In genomic region chr19:53160350-53160749, GRCh38 we compare ENCODE assay signal across 24 cellular contexts. TPM values are rescaled to one million over a fixed set of nuclear protein-coding genes. Genes with fewer than 3 reads are reported as not detected.
DNase-seq lines count a peak whose midpoint lies in the region; ATAC-seq, FAIRE-seq and TF ChIP-seq lines count a peak whose summit lies in the region.
"Had no signal": no experiment of that assay in that cellular context is flagged by ENCODE, and none has a peak within 500 bp of the region (broad histone marks: within the 10 kb centered on the region; RNA-seq: fewer than 3 reads in every experiment).

No MANE protein-coding gene starts in this region.

- DNase-seq in HepG2 (ENCODE audit: low spot score): no peak
- DNase-seq in right lobe of liver: no peak
- DNase-seq in kidney: no peak
- no peak for DNase-seq in stimulated activated CD4-positive, alpha-beta T cell treated with anti-CD3 and anti-CD28 coated beads, Interleukin-2, amount 100 ng/mL, for 48 hours
- no peak for DNase-seq in chondrocyte (ENCODE audit: low spot score)
- no peak for DNase-seq in T-helper 17 cell
- DNase-seq: 8988T; BE2C; C1 segment of cervical spinal cord; CD4-positive, CD25-positive, alpha-beta regulatory T cell; CD8-positive, alpha-beta memory T cell; COR-L47; DMS 273 treated with DMSO at 0.1 percent for 48 hours; DMS53; DND-41; EL; IMR-90 had no signal

- H3K4me3 Mint-ChIP-seq in chondrocyte (ENCODE audit: unreplicated experiment): no peak overlapping the region
- no peak overlapping the region for H3K4me3 Mint-ChIP-seq in T-helper 17 cell

- WGBS in HepG2 (ENCODE audit: low lambda C conversion rate): 38% methylated on average over 3 of the region's 3 CpGs
- 83% methylated on average over 3 of the region's 3 CpGs for WGBS in right lobe of liver (ENCODE audit: insufficient coverage, low coverage, low lambda C conversion rate, missing lambda C conversion rate)

- ATAC-seq in HepG2: no peak
- no peak for ATAC-seq in right lobe of liver
- no peak for ATAC-seq in T-helper 17 cell
- ATAC-seq: GM12878 had no signal

- no peaks in the 10 kb centered on the region for H3K27me3 ChIP-seq in HepG2 (ENCODE audit: control insufficient read depth in 1 of 2, insufficient read depth in 2 of 2, low read length in 2 of 2)
- no peaks in the 10 kb centered on the region for H3K27me3 ChIP-seq in right lobe of liver
- H3K27me3 ChIP-seq: BE2C had no signal

- H3K27ac Mint-ChIP-seq in chondrocyte (ENCODE audit: unreplicated experiment): no peak overlapping the region
- H3K27ac Mint-ChIP-seq in T-helper 17 cell: no peak overlapping the region
- H3K27ac Mint-ChIP-seq: CD4-positive, CD25-positive, alpha-beta regulatory T cell; CD8-positive, alpha-beta memory T cell had no signal

- H3K27ac ChIP-seq in HepG2 (ENCODE audit: extremely low read length, insufficient read depth, low read length): no peak overlapping the region
- no peak overlapping the region for H3K27ac ChIP-seq in right lobe of liver
- H3K27ac ChIP-seq in kidney (ENCODE audit: low read depth in 2 of 2, low read length in 2 of 2): no peak overlapping the region
- H3K27ac ChIP-seq: HL-60 had no signal

- POLR2A ChIA-PET in HepG2 (lab: Yijun Ruan, JAX): no interaction called here

- no peak for FAIRE-seq in HepG2 (lab: Jason Lieb, UNC)
- peak; percentile 61 for FAIRE-seq in colon (lab: Jason Lieb, UNC)
- peak; percentile 38 for FAIRE-seq in kidney (lab: Jason Lieb, UNC)
- FAIRE-seq: GM12878, GM19239 had no signal

- H3K36me3 Mint-ChIP-seq in chondrocyte (ENCODE audit: low read depth) (peaks cover 12% of the 10 kb centered on the region), T-helper 17 cell (ENCODE audit: low read depth) (no peaks in the 10 kb centered on the region)

- TF ChIP-seq EP300 in HepG2 (IDR thresholded peaks at IDR 0.05; ENCODE audit: low read depth in 2 of 2, low read length in 2 of 2) (no peak), HepG2 (CRISPR knock-in tag; IDR thresholded peaks at IDR 0.05; ENCODE audit: borderline replicate concordance) (no peak)

- TF ChIP-seq CTCF in HepG2 (CRISPR knock-in tag; IDR thresholded peaks at IDR 0.05) (no peak), right lobe of liver (IDR thresholded peaks at IDR 0.05) (no peak), kidney (IDR thresholded peaks at IDR 0.05; ENCODE audit: borderline replicate concordance, extremely low read depth, insufficient read depth) (no peak), chondrocyte (IDR thresholded peaks at IDR 0.05) (no peak)

- H3K27me3 Mint-ChIP-seq in chondrocyte (ENCODE audit: low read depth) (no peaks in the 10 kb centered on the region), T-helper 17 cell (no peaks in the 10 kb centered on the region)
- H3K27me3 Mint-ChIP-seq: CD4-positive, CD25-positive, alpha-beta regulatory T cell had no signal

- intact Hi-C loops in HepG2 (cut with micrococcal nuclease; ENCODE audit: unreplicated experiment): no loop called here
- intact Hi-C loops in right lobe of liver (cut with DNase I): no loop called here
- intact Hi-C loops in kidney (cut with DNase I): no loop called here

- in situ Hi-C loops in HepG2 (cut with HindIII; ENCODE audit: extremely low pct_ligation_motif_present, low pct_unique_long_range_greater_than_20kb): no loop called here

- peaks cover 31% of the 10 kb centered on the region for H3K9me3 Mint-ChIP-seq in chondrocyte (ENCODE audit: low read depth)

- H3K4me1 Mint-ChIP-seq in chondrocyte (ENCODE audit: low read depth) (peaks cover 17% of the 10 kb centered on the region), T-helper 17 cell (peaks cover 3% of the 10 kb centered on the region)

- no peak overlapping the region for H3K4me3 ChIP-seq in HepG2 (replicated peaks in 1 of 3; ENCODE audit: insufficient read depth in 1 of 3, low read depth in 2 of 3, low read length in 3 of 3)
- H3K4me3 ChIP-seq in right lobe of liver: no peak overlapping the region
- no peak overlapping the region for H3K4me3 ChIP-seq in kidney (ENCODE audit: low read length in 2 of 2)
- H3K4me3 ChIP-seq: GM12878, HAP-1 had no signal

- H3K36me3 ChIP-seq in HepG2 (replicated peaks in 1 of 2; ENCODE audit: control insufficient read depth in 1 of 2, insufficient read depth in 2 of 2, low read length in 2 of 2): no peaks in the 10 kb centered on the region
- H3K36me3 ChIP-seq in right lobe of liver: no peaks in the 10 kb centered on the region
- peaks cover 0 to 2% of the 10 kb centered on the region in 2 donors for H3K36me3 ChIP-seq in kidney (ENCODE audit: control insufficient read depth in 1 of 2, insufficient read depth in 2 of 2, low read length in 2 of 2)
- H3K36me3 ChIP-seq: BE2C, HAP-1 had no signal

- TF ChIP-seq POLR2A in HepG2 (IDR thresholded peaks at IDR 0.05; ENCODE audit: insufficient read depth in 1 of 2, low read depth in 2 of 2, low read length in 2 of 2) (no peak), right lobe of liver (IDR thresholded peaks at IDR 0.05) (no peak)

- peaks cover 14% of the 10 kb centered on the region; the same call in 1 of the 2 replicates for H3K4me1 ChIP-seq in HepG2 (ENCODE audit: insufficient read depth, low read length)
- no peaks in the 10 kb centered on the region for H3K4me1 ChIP-seq in right lobe of liver
- peaks cover 6 to 8% of the 10 kb centered on the region in 2 donors for H3K4me1 ChIP-seq in kidney (ENCODE audit: control insufficient read depth in 1 of 2, insufficient read depth in 1 of 2, low read depth in 1 of 2, low read length in 2 of 2)
- H3K4me1 ChIP-seq: BE2C, HAP-1 had no signal

- H4K20me1 ChIP-seq in HepG2 (ENCODE audit: insufficient read depth, low read length): no peaks in the 10 kb centered on the region

- no peaks in the 10 kb centered on the region for H3K79me2 ChIP-seq in HepG2 (ENCODE audit: insufficient read depth, low read length)

- CTCF ChIA-PET in HepG2 (lab: Yijun Ruan, JAX; ENCODE audit: low intra/inter-chr PET ratio, low total read pairs): no interaction called here

- TF ChIP-seq RAD21 in HepG2 (CRISPR knock-in tag; IDR thresholded peaks at IDR 0.05): no peak

- peaks cover 55% of the 10 kb centered on the region for H3K9me3 ChIP-seq in HepG2 (ENCODE audit: low read length)
- peaks cover 0 to 3% (median 0%) of the 10 kb centered on the region in 4 donors for H3K9me3 ChIP-seq in right lobe of liver
- peaks cover 11 to 18% of the 10 kb centered on the region in 2 donors for H3K9me3 ChIP-seq in kidney (ENCODE audit: control insufficient read depth in 1 of 2, low read length in 2 of 2)
- H3K9me3 ChIP-seq in T-helper 17 cell (ENCODE audit: control insufficient read depth, low read length, poor library complexity, severe bottlenecking): peaks cover 3% of the 10 kb centered on the region
- H3K9me3 ChIP-seq: BE2C had no signal

- no TSS peak for BruUV-seq in HepG2 (replicated peaks; lab: Mats Ljungman, UMichigan)

- no peak overlapping the region for H2AFZ ChIP-seq in HepG2 (ENCODE audit: low read length)

- no peak overlapping the region for H3K4me2 ChIP-seq in HepG2 (ENCODE audit: low read depth, low read length)

- no peak overlapping the region for H3K9ac ChIP-seq in HepG2 (ENCODE audit: insufficient read depth, low read depth, low read length)
- H3K9ac ChIP-seq in kidney (ENCODE audit: low read length in 2 of 2): no peak overlapping the region

RNA-seq across cellular contexts. Expression of gene ZNF347, which starts 1.5 kb away (rescaled TPM):
- 5.3 and 6.2 TPM in 2 replicates for total RNA-seq in HepG2 (2016; rRNA removed; fragmentation: Illumina TruSeq; extraction: Trizol)
- total RNA-seq in HepG2 (2016; cell fraction: cytosol; rRNA removed; fragmentation: Illumina TruSeq; extraction: Trizol; ENCODE audit: low read depth): 0.91 and 1.1 TPM in 2 replicates
- 4.0 and 5.0 TPM in 2 replicates for total RNA-seq in HepG2 (2016; cell fraction: insoluble cytoplasmic fraction; rRNA removed; fragmentation: Illumina TruSeq; extraction: Trizol)
- total RNA-seq in HepG2 (2016; cell fraction: membrane; rRNA removed; fragmentation: Illumina TruSeq; extraction: Trizol): 1.2 and 1.6 TPM in 2 replicates
- total RNA-seq in HepG2 (2016; cell fraction: nucleus; rRNA removed; fragmentation: Illumina TruSeq; extraction: Trizol): 4.6 and 4.9 TPM in 2 replicates
- 1.1 TPM in 2 replicates for polyA plus RNA-seq in HepG2 (2011; rRNA removed)
- 0.36 and 0.78 TPM in 2 replicates for polyA plus RNA-seq in HepG2 (2011; cell fraction: cytosol; rRNA removed)
- polyA plus RNA-seq in HepG2 (2011; cell fraction: nucleus; rRNA removed): 0.63 and 1.4 TPM in 2 replicates
- 1.3 and 1.9 TPM in 2 replicates for polyA plus RNA-seq in HepG2 (2012)
- polyA plus RNA-seq in HepG2 (2016; cell fraction: cytosol; fragmentation: Illumina TruSeq; extraction: Trizol; ENCODE audit: low read depth): 0.23 and 0.25 TPM in 2 replicates
- polyA plus RNA-seq in HepG2 (2016; cell fraction: insoluble cytoplasmic fraction; fragmentation: Illumina TruSeq; extraction: Trizol; ENCODE audit: low read depth): 2.3 and 2.6 TPM in 2 replicates
- polyA plus RNA-seq in HepG2 (2016; cell fraction: membrane; fragmentation: Illumina TruSeq; extraction: Trizol; ENCODE audit: low read depth): 0.31 and 0.59 TPM in 2 replicates
- 4.6 and 5.5 TPM in 2 replicates for polyA plus RNA-seq in HepG2 (2016; cell fraction: nucleus; fragmentation: Illumina TruSeq; extraction: Trizol; ENCODE audit: insufficient read depth, low read depth)
- polyA minus RNA-seq in HepG2 (2011; rRNA and poly(A)+ RNA removed; ENCODE audit: low replicate concordance): 1.1 TPM in 1 of 2 replicates, not detected in the other
- 0.70 and 1.1 TPM in 2 replicates for polyA minus RNA-seq in HepG2 (2011; cell fraction: cytosol; rRNA and poly(A)+ RNA removed)
- polyA minus RNA-seq in HepG2 (2011; cell fraction: nucleus; rRNA and poly(A)+ RNA removed): 4.5 and 9.7 TPM in 2 replicates
- 1 to 10 TPM in 5 of 6 experiments, under 1 TPM in 1; 0.70 to 4.2 (median 2.0) TPM for total RNA-seq in right lobe of liver
- total RNA-seq in kidney: 17.6 TPM
- 2.3 TPM for polyA plus RNA-seq in kidney (ENCODE audit: insufficient read depth, low read depth, low replicate concordance)
- 10.5 to 14.1 TPM (median 11.0 TPM) in 3 replicates for total RNA-seq in chondrocyte
- total RNA-seq in T-helper 17 cell: 1 to 10 TPM; 1.8 to 1.9 TPM

RNA-seq across cellular contexts. Expression of gene ZNF415, which starts 27.6 kb away (rescaled TPM):
- 0.15 and 0.29 TPM in 2 replicates for total RNA-seq in HepG2 (2016; rRNA removed; fragmentation: Illumina TruSeq; extraction: Trizol)
- not detected in 2 replicates for total RNA-seq in HepG2 (2016; cell fraction: cytosol; rRNA removed; fragmentation: Illumina TruSeq; extraction: Trizol; ENCODE audit: low read depth)
- 0.24 and 0.58 TPM in 2 replicates for total RNA-seq in HepG2 (2016; cell fraction: insoluble cytoplasmic fraction; rRNA removed; fragmentation: Illumina TruSeq; extraction: Trizol)
- total RNA-seq in HepG2 (2016; cell fraction: membrane; rRNA removed; fragmentation: Illumina TruSeq; extraction: Trizol): 0.19 and 0.24 TPM in 2 replicates
- 0.56 TPM in 1 of 2 replicates, not detected in the other for total RNA-seq in HepG2 (2016; cell fraction: nucleus; rRNA removed; fragmentation: Illumina TruSeq; extraction: Trizol)
- 0.17 and 0.38 TPM in 2 replicates for polyA plus RNA-seq in HepG2 (2011; rRNA removed)
- 0.07 and 0.13 TPM in 2 replicates for polyA plus RNA-seq in HepG2 (2011; cell fraction: cytosol; rRNA removed)
- 0.18 and 0.23 TPM in 2 replicates for polyA plus RNA-seq in HepG2 (2011; cell fraction: nucleus; rRNA removed)
- polyA plus RNA-seq in HepG2 (2012): 0.37 and 0.46 TPM in 2 replicates
- polyA plus RNA-seq in HepG2 (2016; cell fraction: cytosol; fragmentation: Illumina TruSeq; extraction: Trizol; ENCODE audit: low read depth): 0.14 TPM in 1 of 2 replicates, not detected in the other
- polyA plus RNA-seq in HepG2 (2016; cell fraction: insoluble cytoplasmic fraction; fragmentation: Illumina TruSeq; extraction: Trizol; ENCODE audit: low read depth): 0.38 and 0.69 TPM in 2 replicates
- polyA plus RNA-seq in HepG2 (2016; cell fraction: membrane; fragmentation: Illumina TruSeq; extraction: Trizol; ENCODE audit: low read depth): 0.07 and 0.23 TPM in 2 replicates
- 0.48 and 1.3 TPM in 2 replicates for polyA plus RNA-seq in HepG2 (2016; cell fraction: nucleus; fragmentation: Illumina TruSeq; extraction: Trizol; ENCODE audit: insufficient read depth, low read depth)
- not detected in 2 replicates for polyA minus RNA-seq in HepG2 (2011; rRNA and poly(A)+ RNA removed; ENCODE audit: low replicate concordance)
- polyA minus RNA-seq in HepG2 (2011; cell fraction: cytosol; rRNA and poly(A)+ RNA removed): 0.26 and 0.89 TPM in 2 replicates
- 0.64 TPM in 1 of 2 replicates, not detected in the other for polyA minus RNA-seq in HepG2 (2011; cell fraction: nucleus; rRNA and poly(A)+ RNA removed)
- total RNA-seq in right lobe of liver: 1 to 10 TPM in 1 of 6 experiments, under 1 TPM in 5; 0.12 to 1.3 (median 0.47) TPM
- total RNA-seq in kidney: 12.0 TPM
- 8.8 TPM for polyA plus RNA-seq in kidney (ENCODE audit: insufficient read depth, low read depth, low replicate concordance)
- total RNA-seq in chondrocyte: 6.2 to 10.4 TPM (median 7.3 TPM) in 3 replicates
- under 1 TPM in 1 of 2 donors, not detected in 1; 0.62 TPM for total RNA-seq in T-helper 17 cell
- total RNA-seq: HT1080 had no signal

RNA-seq across cellular contexts. Expression of gene ZNF665, which starts 32.8 kb away (rescaled TPM):
- total RNA-seq in HepG2 (2016; rRNA removed; fragmentation: Illumina TruSeq; extraction: Trizol) (0.32 and 0.49 TPM in 2 replicates), right lobe of liver (under 1 TPM in 5 of 6 experiments, not detected in 1; 0.09 to 0.47 (median 0.32) TPM), kidney (5.4 TPM), chondrocyte (1.4 to 4.7 TPM (median 3.3 TPM) in 3 replicates), T-helper 17 cell (1 to 10 TPM in 1 of 2 donors, under 1 TPM in 1; 0.78 to 2.4 TPM)
- 0.53 TPM in 1 of 2 replicates, not detected in the other for total RNA-seq in HepG2 (2016; cell fraction: cytosol; rRNA removed; fragmentation: Illumina TruSeq; extraction: Trizol; ENCODE audit: low read depth)
- 0.07 and 0.22 TPM in 2 replicates for total RNA-seq in HepG2 (2016; cell fraction: insoluble cytoplasmic fraction; rRNA removed; fragmentation: Illumina TruSeq; extraction: Trizol)
- 0.43 TPM in 1 of 2 replicates, not detected in the other for total RNA-seq in HepG2 (2016; cell fraction: membrane; rRNA removed; fragmentation: Illumina TruSeq; extraction: Trizol)
- total RNA-seq in HepG2 (2016; cell fraction: nucleus; rRNA removed; fragmentation: Illumina TruSeq; extraction: Trizol): 0.38 TPM in 1 of 2 replicates, not detected in the other
- polyA plus RNA-seq in HepG2 (2011; rRNA removed) (0.30 and 0.45 TPM in 2 replicates), kidney (ENCODE audit: insufficient read depth, low read depth, low replicate concordance) (2.2 TPM)
- 0.15 and 0.29 TPM in 2 replicates for polyA plus RNA-seq in HepG2 (2011; cell fraction: cytosol; rRNA removed)
- not detected in 2 replicates for polyA plus RNA-seq in HepG2 (2011; cell fraction: nucleus; rRNA removed)
- polyA plus RNA-seq in HepG2 (2012): 0.54 TPM in 1 of 2 replicates, not detected in the other
- 0.32 TPM in 1 of 2 replicates, not detected in the other for polyA plus RNA-seq in HepG2 (2016; cell fraction: cytosol; fragmentation: Illumina TruSeq; extraction: Trizol; ENCODE audit: low read depth)
- polyA plus RNA-seq in HepG2 (2016; cell fraction: insoluble cytoplasmic fraction; fragmentation: Illumina TruSeq; extraction: Trizol; ENCODE audit: low read depth): not detected in 2 replicates
- polyA plus RNA-seq in HepG2 (2016; cell fraction: membrane; fragmentation: Illumina TruSeq; extraction: Trizol; ENCODE audit: low read depth): not detected in 2 replicates
- not detected in 2 replicates for polyA plus RNA-seq in HepG2 (2016; cell fraction: nucleus; fragmentation: Illumina TruSeq; extraction: Trizol; ENCODE audit: insufficient read depth, low read depth)
- 0.21 TPM in 1 of 2 replicates, not detected in the other for polyA minus RNA-seq in HepG2 (2011; rRNA and poly(A)+ RNA removed; ENCODE audit: low replicate concordance)
- polyA minus RNA-seq in HepG2 (2011; cell fraction: cytosol; rRNA and poly(A)+ RNA removed): not detected in 2 replicates
- polyA minus RNA-seq in HepG2 (2011; cell fraction: nucleus; rRNA and poly(A)+ RNA removed): 0.13 TPM in 1 of 2 replicates, not detected in the other
- total RNA-seq: G401, HT1080 had no signal

RNA-seq across cellular contexts. Expression of gene ZNF160, which starts 57.1 kb away (rescaled TPM):
- 12.1 and 14.5 TPM in 2 replicates for total RNA-seq in HepG2 (2016; rRNA removed; fragmentation: Illumina TruSeq; extraction: Trizol)
- 1.8 and 1.9 TPM in 2 replicates for total RNA-seq in HepG2 (2016; cell fraction: cytosol; rRNA removed; fragmentation: Illumina TruSeq; extraction: Trizol; ENCODE audit: low read depth)
- 13.3 and 13.9 TPM in 2 replicates for total RNA-seq in HepG2 (2016; cell fraction: insoluble cytoplasmic fraction; rRNA removed; fragmentation: Illumina TruSeq; extraction: Trizol)
- total RNA-seq in HepG2 (2016; cell fraction: membrane; rRNA removed; fragmentation: Illumina TruSeq; extraction: Trizol): 4.6 and 4.7 TPM in 2 replicates
- total RNA-seq in HepG2 (2016; cell fraction: nucleus; rRNA removed; fragmentation: Illumina TruSeq; extraction: Trizol): 12.9 and 16.9 TPM in 2 replicates
- polyA plus RNA-seq in HepG2 (2011; rRNA removed): 8.1 and 8.4 TPM in 2 replicates
- 4.1 and 5.1 TPM in 2 replicates for polyA plus RNA-seq in HepG2 (2011; cell fraction: cytosol; rRNA removed)
- 26.0 and 27.3 TPM in 2 replicates for polyA plus RNA-seq in HepG2 (2011; cell fraction: nucleus; rRNA removed)
- 8.0 and 9.4 TPM in 2 replicates for polyA plus RNA-seq in HepG2 (2012)
- 0.28 and 0.32 TPM in 2 replicates for polyA plus RNA-seq in HepG2 (2016; cell fraction: cytosol; fragmentation: Illumina TruSeq; extraction: Trizol; ENCODE audit: low read depth)
- 6.5 TPM in 2 replicates for polyA plus RNA-seq in HepG2 (2016; cell fraction: insoluble cytoplasmic fraction; fragmentation: Illumina TruSeq; extraction: Trizol; ENCODE audit: low read depth)
- 0.78 and 1.0 TPM in 2 replicates for polyA plus RNA-seq in HepG2 (2016; cell fraction: membrane; fragmentation: Illumina TruSeq; extraction: Trizol; ENCODE audit: low read depth)
- polyA plus RNA-seq in HepG2 (2016; cell fraction: nucleus; fragmentation: Illumina TruSeq; extraction: Trizol; ENCODE audit: insufficient read depth, low read depth): 19.2 and 24.1 TPM in 2 replicates
- polyA minus RNA-seq in HepG2 (2011; rRNA and poly(A)+ RNA removed; ENCODE audit: low replicate concordance): 11.3 and 19.4 TPM in 2 replicates
- polyA minus RNA-seq in HepG2 (2011; cell fraction: cytosol; rRNA and poly(A)+ RNA removed): 7.6 and 9.4 TPM in 2 replicates
- polyA minus RNA-seq in HepG2 (2011; cell fraction: nucleus; rRNA and poly(A)+ RNA removed): 30.6 and 42.0 TPM in 2 replicates
- 10 to 100 TPM in 5 of 6 experiments, 1 to 10 TPM in 1; 6.6 to 18.9 (median 13.9) TPM for total RNA-seq in right lobe of liver
- 38.2 TPM for total RNA-seq in kidney
- polyA plus RNA-seq in kidney (ENCODE audit: insufficient read depth, low read depth, low replicate concordance): 9.5 TPM
- 21.4 to 23.6 TPM (median 22.4 TPM) in 3 replicates for total RNA-seq in chondrocyte
- 10 to 100 TPM; 31.2 to 34.1 TPM for total RNA-seq in T-helper 17 cell
